14 cellular contexts compared by ENCODE assay signal in the genomic region with DNA sequence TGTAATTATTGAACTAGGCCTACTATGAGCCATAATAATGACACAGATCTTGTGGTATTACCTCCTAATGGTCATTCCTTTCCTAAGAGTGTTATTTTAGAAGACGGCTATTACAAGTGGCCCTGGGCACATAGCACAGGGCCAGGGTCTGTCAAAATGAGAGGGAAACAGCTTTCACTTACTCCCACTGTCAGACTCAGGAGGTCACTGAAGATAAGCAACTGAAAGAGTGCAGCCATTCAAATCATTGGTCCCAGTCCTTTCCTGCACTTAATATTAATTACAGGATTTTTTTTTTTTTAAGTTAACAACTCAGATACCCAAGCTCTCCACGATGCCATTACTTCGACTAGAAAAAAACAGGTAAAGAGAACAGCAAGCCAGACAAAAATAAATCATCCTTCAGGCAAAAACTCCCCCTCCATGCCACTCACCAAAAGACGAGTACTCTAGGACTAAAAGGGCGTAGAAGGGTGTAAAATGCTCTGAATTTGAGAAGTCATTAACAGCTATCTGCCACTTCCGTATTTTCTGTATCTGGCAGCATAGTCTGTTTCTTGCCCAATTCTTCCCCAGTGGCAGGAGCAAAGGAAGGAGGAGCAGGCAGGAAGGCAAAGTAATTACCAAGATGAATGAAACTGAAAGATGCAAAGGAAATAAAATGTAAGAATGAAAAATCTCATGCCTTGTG.
DNase-seq lines count a peak whose midpoint lies in the region; ATAC-seq and TF ChIP-seq lines count a peak whose summit lies in the region.
"Had no signal": no experiment of that assay in that cellular context is flagged by ENCODE, and none has a peak within 500 bp of the region (broad histone marks: within the 10 kb centered on the region; RNA-seq: fewer than 3 reads in every experiment).

No MANE protein-coding gene starts in this region.

- peaks cover 23% of the 10 kb centered on the region for H3K9me1 ChIP-seq in IMR-90 (ENCODE audit: insufficient read depth, low read length)

- peak overlapping the region; percentile 95 for H3K4ac ChIP-seq in IMR-90 (ENCODE audit: low read depth, low read length)

- peaks cover 38% of the 10 kb centered on the region for H3K4me1 ChIP-seq in IMR-90 (ENCODE audit: control insufficient read depth, insufficient read depth, low read length)
- H3K4me1 ChIP-seq in gastroesophageal sphincter, result peaks cover 34 to 98% (median 51%) of the 10 kb centered on the region in 3 donors
- peaks cover 55% of the 10 kb centered on the region for H3K4me1 ChIP-seq in suprapubic skin

- no peak overlapping the region for H3K9ac ChIP-seq in IMR-90 (ENCODE audit: low read depth, low read length)

- H4K5ac ChIP-seq in IMR-90 (ENCODE audit: low read depth, low read length), result peak overlapping the region; percentile 67; the same call in 1 of the 2 replicates

- no peaks in the 10 kb centered on the region for H3K36me3 ChIP-seq in IMR-90 (ENCODE audit: control insufficient read depth, insufficient read depth, low read length)
- H3K36me3 ChIP-seq in gastroesophageal sphincter, result no peaks in the 10 kb centered on the region
- H3K36me3 ChIP-seq in suprapubic skin, result no peaks in the 10 kb centered on the region
- H3K36me3 ChIP-seq: MG63 had no signal

- BruUV-seq in IMR-90 (replicated peaks; lab: Mats Ljungman, UMichigan), result no TSS peak

- H3K79me1 ChIP-seq in IMR-90 (ENCODE audit: low read depth in 1 of 2, low read length in 2 of 2), result peaks cover 37 to 76% of the 10 kb centered on the region in 2 experiments

- peak overlapping the region; percentile 3; the same call in 1 of the 2 replicates for H3K27ac ChIP-seq in IMR-90 (ENCODE audit: insufficient read depth, low read length)
- H3K27ac ChIP-seq in gastroesophageal sphincter, result peak overlapping the region in 3 of 4 donors; percentile 7 to 72 (median 44)
- no peak overlapping the region for H3K27ac ChIP-seq in suprapubic skin

- TF ChIP-seq RAD21 in IMR-90 (IDR thresholded peaks at IDR 0.05; ENCODE audit: low read length), result no peak

- H3K4me3 ChIP-seq in IMR-90 (ENCODE audit: insufficient read depth, low read depth, low read length) (no peak overlapping the region), gastroesophageal sphincter (no peak overlapping the region), suprapubic skin (no peak overlapping the region)
- H3K4me3 ChIP-seq: MG63 had no signal

- H2AFZ ChIP-seq in IMR-90 (replicated peaks; ENCODE audit: low read length, poor library complexity), result no peak overlapping the region

- CTCF ChIA-PET in IMR-90 (lab: Yijun Ruan, JAX), result no interaction called here

- H3K27me3 ChIP-seq in IMR-90 (ENCODE audit: control insufficient read depth, insufficient read depth, low read length), result no peaks in the 10 kb centered on the region
- H3K27me3 ChIP-seq in gastroesophageal sphincter, result no peaks in the 10 kb centered on the region
- H3K27me3 ChIP-seq in suprapubic skin, result no peaks in the 10 kb centered on the region
- H3K27me3 ChIP-seq: MG63 had no signal

- H4K20me1 ChIP-seq in IMR-90 (ENCODE audit: insufficient read depth, low read length), result no peaks in the 10 kb centered on the region

- H4K8ac ChIP-seq in IMR-90 (ENCODE audit: low read depth in 2 of 2, low read length in 2 of 2), result peak overlapping the region; percentile 17 to 64; a peak in 3 of 4 replicates

- dilution Hi-C loops in IMR-90 (cut with HindIII; ENCODE audit: low sequenced_read_pairs, unreplicated experiment), result no loop called here

- H2BK15ac ChIP-seq in IMR-90 (ENCODE audit: low read depth, low read length), result peak overlapping the region; percentile 84; the same call in 2 of the 3 replicates

- no peaks in the 10 kb centered on the region for H3K9me3 ChIP-seq in IMR-90 (ENCODE audit: control insufficient read depth, insufficient read depth, low read length)
- no peaks in the 10 kb centered on the region for H3K9me3 ChIP-seq in gastroesophageal sphincter
- no peaks in the 10 kb centered on the region for H3K9me3 ChIP-seq in suprapubic skin
- H3K9me3 ChIP-seq: MG63 had no signal

- no peak for TF ChIP-seq CTCF in IMR-90 (conservative IDR thresholded peaks at IDR 0.05; ENCODE audit: low read depth, low read length)
- no peak for TF ChIP-seq CTCF in gastroesophageal sphincter (IDR thresholded peaks at IDR 0.05)
- TF ChIP-seq CTCF in GM20000 (IDR thresholded peaks at IDR 0.05; ENCODE audit: extremely low read depth, missing control alignments), result no peak
- no peak for TF ChIP-seq CTCF in suprapubic skin (IDR thresholded peaks at IDR 0.05)

- 0 out of 2 replicates have a peak overlapping the region, but pooled peaks have one; percentile 11 for H3K56ac ChIP-seq in IMR-90 (ENCODE audit: extremely low read depth, insufficient read depth, low read length)

- intact Hi-C loops in IMR-90 (cut with micrococcal nuclease), result loop anchor here (10.0 kb wide), 1 partner anchor 724 kb away; no protein-coding TSS in a partner anchor

- TF ChIP-seq EP300 in gastroesophageal sphincter (IDR thresholded peaks at IDR 0.05) (no peak), suprapubic skin (IDR thresholded peaks at IDR 0.05) (no peak)

- H2BK20ac ChIP-seq in IMR-90 (ENCODE audit: low read depth, low read length), result peak overlapping the region; percentile 82

- peak overlapping the region; percentile 15 for H3K23ac ChIP-seq in IMR-90 (ENCODE audit: low read depth, low read length)

- peak overlapping the region; percentile 26 for H2AK5ac ChIP-seq in IMR-90 (ENCODE audit: low read depth, low read length)

- ATAC-seq in IMR-90 (ENCODE audit: low read depth), result no peak
- ATAC-seq in gastroesophageal sphincter, result no peak
- no peak for ATAC-seq in HG02759 (IDR thresholded peaks at IDR 0.05; ENCODE audit: unreplicated experiment)
- no peak for ATAC-seq in HG02870 (IDR thresholded peaks at IDR 0.05; ENCODE audit: unreplicated experiment)

- H3K14ac ChIP-seq in IMR-90 (replicated peaks; ENCODE audit: low read depth, low read length), result peak overlapping the region; percentile 64

- no peak overlapping the region; the same call in 1 of the 2 replicates for H3K4me2 ChIP-seq in IMR-90 (ENCODE audit: low read depth, low read length)

- H2BK5ac ChIP-seq in IMR-90 (ENCODE audit: low read depth, low read length, poor library complexity, severe bottlenecking), result peak overlapping the region; percentile 45

- no peak for DNase-seq in IMR-90
- DNase-seq in renal cortical epithelial cell (ENCODE audit: low read depth), result peak; percentile 40
- DNase-seq in GM20000 (ENCODE audit: low spot score), result no peak
- no peak for DNase-seq in suprapubic skin (ENCODE audit: low spot score in 2 of 2)
- DNase-seq: activated effector memory CD4-positive, alpha-beta T cell treated with anti-CD3 and anti-CD28 coated beads, Interleukin-2, amount 50 U/mL, for 16 hours; DND-41; foreskin melanocyte; GOT3; MG63; midbrain had no signal

- peak overlapping the region; percentile 94 for H3K18ac ChIP-seq in IMR-90 (ENCODE audit: low read depth, low read length)

- H2AK9ac ChIP-seq in IMR-90 (replicated peaks; ENCODE audit: low read depth, low read length, poor library complexity), result no peak overlapping the region

- in situ Hi-C loops in IMR-90 (cut with MboI; ENCODE audit: low sequenced_read_pairs), result no loop called here

- POLR2A ChIA-PET in IMR-90 (lab: Charles Lee; ENCODE audit: unreplicated experiment), result interaction anchor here (0.6 kb wide), 1 partner anchor 84 kb away, joined by 3 read pairs; no protein-coding TSS in a partner anchor

- H4K91ac ChIP-seq in IMR-90 (ENCODE audit: insufficient read depth, low read depth, low read length), result peak overlapping the region; percentile 80

- no CpG with 5 or more reads among the region's 6 CpGs for WGBS in IMR-90 (ENCODE audit: extremely low coverage in 2 of 2, insufficient read length in 1 of 2), 2 experiments
- WGBS in gastroesophageal sphincter (ENCODE audit: low coverage in 1 of 2), 2 donors, result 68 to 73% methylated on average over 3 to 6 of the region's 6 CpGs
- WGBS in suprapubic skin, result 62% methylated on average over 6 of the region's 6 CpGs

- TF ChIP-seq POLR2A in IMR-90 (IDR thresholded peaks at IDR 0.05; ENCODE audit: low read depth, low read length), result no peak
- no peak for TF ChIP-seq POLR2A in gastroesophageal sphincter (IDR thresholded peaks at IDR 0.05)
- TF ChIP-seq POLR2A in suprapubic skin (IDR thresholded peaks at IDR 0.05), result no peak

- H2BK120ac ChIP-seq in IMR-90 (ENCODE audit: low read depth, low read length), result peak overlapping the region; percentile 95

TF ChIP-seq in IMR-90, 13 proteins besides CTCF, POLR2A, EP300 and RAD21:
- no peak for TF ChIP-seq NFE2L2 (IDR thresholded peaks at IDR 0.05; ENCODE audit: low read depth, low read length)
- TF ChIP-seq RCOR1 (IDR thresholded peaks at IDR 0.05; ENCODE audit: insufficient replicate concordance, low read length), result no peak
- TF ChIP-seq BHLHE40 (IDR thresholded peaks at IDR 0.05; ENCODE audit: low read depth, low read length), result no peak
- no peak for TF ChIP-seq SMC3 (IDR thresholded peaks at IDR 0.05; ENCODE audit: low read depth, low read length)

TF ChIP-seq in PFSK-1, 5 proteins besides CTCF, POLR2A, EP300 and RAD21 (continues in another document):
- TF ChIP-seq, protein P1, sequence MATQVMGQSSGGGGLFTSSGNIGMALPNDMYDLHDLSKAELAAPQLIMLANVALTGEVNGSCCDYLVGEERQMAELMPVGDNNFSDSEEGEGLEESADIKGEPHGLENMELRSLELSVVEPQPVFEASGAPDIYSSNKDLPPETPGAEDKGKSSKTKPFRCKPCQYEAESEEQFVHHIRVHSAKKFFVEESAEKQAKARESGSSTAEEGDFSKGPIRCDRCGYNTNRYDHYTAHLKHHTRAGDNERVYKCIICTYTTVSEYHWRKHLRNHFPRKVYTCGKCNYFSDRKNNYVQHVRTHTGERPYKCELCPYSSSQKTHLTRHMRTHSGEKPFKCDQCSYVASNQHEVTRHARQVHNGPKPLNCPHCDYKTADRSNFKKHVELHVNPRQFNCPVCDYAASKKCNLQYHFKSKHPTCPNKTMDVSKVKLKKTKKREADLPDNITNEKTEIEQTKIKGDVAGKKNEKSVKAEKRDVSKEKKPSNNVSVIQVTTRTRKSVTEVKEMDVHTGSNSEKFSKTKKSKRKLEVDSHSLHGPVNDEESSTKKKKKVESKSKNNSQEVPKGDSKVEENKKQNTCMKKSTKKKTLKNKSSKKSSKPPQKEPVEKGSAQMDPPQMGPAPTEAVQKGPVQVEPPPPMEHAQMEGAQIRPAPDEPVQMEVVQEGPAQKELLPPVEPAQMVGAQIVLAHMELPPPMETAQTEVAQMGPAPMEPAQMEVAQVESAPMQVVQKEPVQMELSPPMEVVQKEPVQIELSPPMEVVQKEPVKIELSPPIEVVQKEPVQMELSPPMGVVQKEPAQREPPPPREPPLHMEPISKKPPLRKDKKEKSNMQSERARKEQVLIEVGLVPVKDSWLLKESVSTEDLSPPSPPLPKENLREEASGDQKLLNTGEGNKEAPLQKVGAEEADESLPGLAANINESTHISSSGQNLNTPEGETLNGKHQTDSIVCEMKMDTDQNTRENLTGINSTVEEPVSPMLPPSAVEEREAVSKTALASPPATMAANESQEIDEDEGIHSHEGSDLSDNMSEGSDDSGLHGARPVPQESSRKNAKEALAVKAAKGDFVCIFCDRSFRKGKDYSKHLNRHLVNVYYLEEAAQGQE (IDR thresholded peaks at IDR 0.05; ENCODE audit: insufficient read depth in 1 of 2, low read depth in 2 of 2, low read length in 2 of 2), result 0 out of 4 replicates have a peak, but pooled peaks of 1 of the 2 experiments have one; percentile 25
- 0 out of 2 replicates have a peak, but pooled peaks have one; percentile 47 for TF ChIP-seq POLR2AphosphoS5 (IDR thresholded peaks at IDR 0.05; ENCODE audit: low read depth, low read length)
